In genomic region chr11:133656100-133656635, GRCh38 we compare ENCODE assay signal across 18 cellular contexts.
"Had no signal": no experiment of that assay in that cellular context is flagged by ENCODE, and none has a peak within 500 bp of the region (broad histone marks: within the 10 kb centered on the region; RNA-seq: fewer than 3 reads in every experiment).

No MANE protein-coding gene starts in this region.

- H3K4me1 ChIP-seq: heart right ventricle, spleen, tibial artery had no signal

- H3K27me3 ChIP-seq: tibial artery had no signal

- H3K4me3 ChIP-seq: dorsolateral prefrontal cortex, heart right ventricle, spleen, tibial artery had no signal

- H3K27me3 Mint-ChIP-seq: stimulated activated memory B cell treated with anti-CD40 and anti-IgM and Interleukin-4, amounts not matched to agents 10 μg/mL and 1 μg/mL and 100 μg/mL, for 72 hours had no signal

- H3K27ac Mint-ChIP-seq: stimulated activated memory B cell treated with anti-CD40 and anti-IgM and Interleukin-4, amounts not matched to agents 10 μg/mL and 1 μg/mL and 100 μg/mL, for 72 hours; stimulated activated naive CD8-positive, alpha-beta T cell treated with anti-CD3 and anti-CD28 coated beads, Interleukin-15, Interleukin-2, amounts not matched to agents 100 ng/mL and 50 ng/mL, for 24 hours had no signal

- DNase-seq: cortex of kidney; dorsolateral prefrontal cortex; effector CD8-positive, alpha-beta T cell; foreskin melanocyte; heart right ventricle; hypothalamus; mammary epithelial cell; naive thymus-derived CD8-positive, alpha-beta T cell; posterior cingulate gyrus; spleen; stimulated activated CD4-positive, alpha-beta T cell treated with anti-CD3 and anti-CD28 coated beads, Interleukin-15, amount 100 ng/mL, for 24 hours; stimulated activated CD4-positive, alpha-beta T cell treated with anti-CD3 and anti-CD28 coated beads, Interleukin-1b, Interleukin-23, amount 100 ng/mL, for 48 hours; stimulated activated CD4-positive, alpha-beta T cell treated with anti-CD3 and anti-CD28 coated beads, Interleukin-4, amount 100 ng/mL, for 24 hours; tibial artery had no signal

- H3K36me3 Mint-ChIP-seq: naive thymus-derived CD8-positive, alpha-beta T cell; stimulated activated memory B cell treated with anti-CD40 and anti-IgM and Interleukin-4, amounts not matched to agents 10 μg/mL and 1 μg/mL and 100 μg/mL, for 72 hours had no signal

- H3K4me1 Mint-ChIP-seq: naive thymus-derived CD8-positive, alpha-beta T cell; stimulated activated memory B cell treated with anti-CD40 and anti-IgM and Interleukin-4, amounts not matched to agents 10 μg/mL and 1 μg/mL and 100 μg/mL, for 72 hours had no signal

- ATAC-seq: heart right ventricle; left lobe of liver; naive thymus-derived CD8-positive, alpha-beta T cell; sciatic nerve; stimulated activated memory B cell treated with anti-CD40 and anti-IgM and Interleukin-4, amounts not matched to agents 10 μg/mL and 1 μg/mL and 100 μg/mL, for 72 hours had no signal

- H3K27ac ChIP-seq: dorsolateral prefrontal cortex, heart right ventricle, spleen, tibial artery had no signal

- H3K36me3 ChIP-seq: heart right ventricle, spleen, tibial artery had no signal

- H3K4me3 Mint-ChIP-seq: naive thymus-derived CD8-positive, alpha-beta T cell; stimulated activated memory B cell treated with anti-CD40 and anti-IgM and Interleukin-4, amounts not matched to agents 10 μg/mL and 1 μg/mL and 100 μg/mL, for 72 hours; stimulated activated naive CD8-positive, alpha-beta T cell treated with anti-CD3 and anti-CD28 coated beads, Interleukin-15, Interleukin-2, amounts not matched to agents 100 ng/mL and 50 ng/mL, for 24 hours had no signal
